Comparison of ENCODE assay signal across 8 cellular contexts in genomic region chr2:119759451-119760236, GRCh38. TPM values are rescaled to one million over a fixed set of nuclear protein-coding genes. Genes with fewer than 3 reads are reported as not detected.
A peak's percentile ranks its signal among the peaks of the same experiment; 100 is the strongest.
DNase-seq lines count a peak whose midpoint lies in the region; ATAC-seq and TF ChIP-seq lines count a peak whose summit lies in the region.

PTPN4 (plus strand) TSS chr2:119759922; CDS start chr2:119809854, 49,932 bp downstream.

- H3K4me1 Mint-ChIP-seq in dendritic cell treated with granulocyte-macrophage colony-stimulating factor and Interleukin-4, amounts not matched to agents 40 ng/mL and 50 ng/mL, for 4 days (ENCODE audit: low read depth), result peaks cover 24% of the 10 kb centered on the region

- intact Hi-C loops in dendritic cell treated with granulocyte-macrophage colony-stimulating factor and Interleukin-4, amounts not matched to agents 40 ng/mL and 50 ng/mL, for 4 days (cut with micrococcal nuclease), result loop anchor here (2.0 to 10.0 kb wide), 2 partner anchors 345 to 417 kb away; no protein-coding TSS in a partner anchor

- H3K27ac ChIP-seq in C4-2B, result peak within 1 kb of the TSS; percentile 95

- peak within 1 kb of the TSS; percentile 91 for H3K27ac Mint-ChIP-seq in dendritic cell treated with granulocyte-macrophage colony-stimulating factor and Interleukin-4, amounts not matched to agents 40 ng/mL and 50 ng/mL, for 4 days

- no peak for TF ChIP-seq CTCF in C4-2B (conservative IDR thresholded peaks at IDR 0.05)

- DNase-seq in NCI-H774 (lab: John Stamatoyannopoulos, UW) (peak; percentile 98), left lobe of liver (ENCODE audit: low spot score) (peak; percentile 97)
- peak; percentile 94 to 96 for DNase-seq in activated CD4-positive, alpha-beta T cell treated with anti-CD3 and anti-CD28 coated beads, Interleukin-2, amount 50 U/mL, for 4 hours
- DNase-seq in stimulated activated CD4-positive, alpha-beta T cell treated with anti-CD3 and anti-CD28 coated beads, Interleukin-2, amount 100 ng/mL, for 4 hours (ENCODE audit: low read depth), result peak; percentile 93

- peak within 1 kb of the TSS; percentile 85 for H3K4me3 Mint-ChIP-seq in dendritic cell treated with granulocyte-macrophage colony-stimulating factor and Interleukin-4, amounts not matched to agents 40 ng/mL and 50 ng/mL, for 4 days

- no peaks in the 10 kb centered on the region for H3K27me3 Mint-ChIP-seq in dendritic cell treated with granulocyte-macrophage colony-stimulating factor and Interleukin-4, amounts not matched to agents 40 ng/mL and 50 ng/mL, for 4 days

- peaks cover 9% of the 10 kb centered on the region for H3K36me3 Mint-ChIP-seq in dendritic cell treated with granulocyte-macrophage colony-stimulating factor and Interleukin-4, amounts not matched to agents 40 ng/mL and 50 ng/mL, for 4 days (ENCODE audit: low read depth)

- ATAC-seq in GM19395 (IDR thresholded peaks at IDR 0.05; ENCODE audit: unreplicated experiment) (peak; percentile 94), HG03565 (IDR thresholded peaks at IDR 0.05; ENCODE audit: unreplicated experiment) (peak; percentile 91), left lobe of liver (peak; percentile 87)

- H3K9me3 Mint-ChIP-seq in dendritic cell treated with granulocyte-macrophage colony-stimulating factor and Interleukin-4, amounts not matched to agents 40 ng/mL and 50 ng/mL, for 4 days, result no peaks in the 10 kb centered on the region

RNA-seq across cellular contexts. Expression of gene PTPN4, which starts in this region (rescaled TPM):
- 22.4 TPM for total RNA-seq in left lobe of liver

Comparison
In these comparisons a context has a peak if more than half of its experiments do, and no peak if none do; other contexts are left out.
1. Peak in every context shown above with its lines: DNase-seq, ATAC-seq and H3K27ac ChIP-seq.